ENCODE assay signal across 1 cellular context in the genomic region with DNA sequence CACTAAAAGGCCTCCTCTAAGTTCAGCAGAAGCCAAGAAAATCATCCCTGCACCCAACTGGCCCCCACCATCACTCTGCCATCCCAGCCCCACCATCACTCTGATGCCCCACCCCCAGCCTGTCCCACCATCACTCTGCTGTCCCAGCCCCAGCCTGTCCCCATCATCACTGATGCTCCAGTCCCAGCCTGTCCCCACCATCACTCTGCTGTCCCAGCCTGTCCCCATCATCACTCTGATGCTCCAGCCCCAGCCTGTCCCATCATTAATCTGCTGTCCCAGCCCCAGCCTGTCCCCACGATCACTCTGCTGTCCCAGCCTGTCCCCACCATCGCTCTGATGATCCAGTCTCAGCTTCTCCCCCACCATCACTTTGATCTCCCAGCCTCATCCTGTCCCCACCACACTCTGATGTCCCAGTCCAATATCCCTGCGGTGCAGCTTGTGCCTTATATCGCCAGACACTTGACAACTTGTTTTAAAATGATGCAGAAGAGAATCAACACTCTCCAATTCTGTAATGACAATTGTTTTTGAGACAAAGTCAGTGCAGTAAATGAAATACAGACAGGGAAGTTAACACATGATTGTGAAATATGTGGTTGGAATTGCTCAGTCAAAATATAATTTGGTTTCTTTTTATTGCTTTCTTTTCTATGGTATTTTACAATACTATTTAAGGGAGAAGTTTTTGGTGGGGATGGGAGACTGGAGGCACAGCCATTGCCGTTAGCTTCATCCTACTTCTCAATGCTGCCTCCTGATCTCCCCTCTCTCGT.
TF ChIP-seq lines count a peak whose summit lies in the region.

No MANE protein-coding gene starts in this region.

TF ChIP-seq in K562, 482 proteins besides CTCF, POLR2A, EP300 and RAD21 (continued from another document):
- TF ChIP-seq, protein P1, sequence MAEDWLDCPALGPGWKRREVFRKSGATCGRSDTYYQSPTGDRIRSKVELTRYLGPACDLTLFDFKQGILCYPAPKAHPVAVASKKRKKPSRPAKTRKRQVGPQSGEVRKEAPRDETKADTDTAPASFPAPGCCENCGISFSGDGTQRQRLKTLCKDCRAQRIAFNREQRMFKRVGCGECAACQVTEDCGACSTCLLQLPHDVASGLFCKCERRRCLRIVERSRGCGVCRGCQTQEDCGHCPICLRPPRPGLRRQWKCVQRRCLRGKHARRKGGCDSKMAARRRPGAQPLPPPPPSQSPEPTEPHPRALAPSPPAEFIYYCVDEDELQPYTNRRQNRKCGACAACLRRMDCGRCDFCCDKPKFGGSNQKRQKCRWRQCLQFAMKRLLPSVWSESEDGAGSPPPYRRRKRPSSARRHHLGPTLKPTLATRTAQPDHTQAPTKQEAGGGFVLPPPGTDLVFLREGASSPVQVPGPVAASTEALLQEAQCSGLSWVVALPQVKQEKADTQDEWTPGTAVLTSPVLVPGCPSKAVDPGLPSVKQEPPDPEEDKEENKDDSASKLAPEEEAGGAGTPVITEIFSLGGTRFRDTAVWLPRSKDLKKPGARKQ (CRISPR knock-in tag; IDR thresholded peaks at IDR 0.05), result no peak
- TF ChIP-seq, protein P2, sequence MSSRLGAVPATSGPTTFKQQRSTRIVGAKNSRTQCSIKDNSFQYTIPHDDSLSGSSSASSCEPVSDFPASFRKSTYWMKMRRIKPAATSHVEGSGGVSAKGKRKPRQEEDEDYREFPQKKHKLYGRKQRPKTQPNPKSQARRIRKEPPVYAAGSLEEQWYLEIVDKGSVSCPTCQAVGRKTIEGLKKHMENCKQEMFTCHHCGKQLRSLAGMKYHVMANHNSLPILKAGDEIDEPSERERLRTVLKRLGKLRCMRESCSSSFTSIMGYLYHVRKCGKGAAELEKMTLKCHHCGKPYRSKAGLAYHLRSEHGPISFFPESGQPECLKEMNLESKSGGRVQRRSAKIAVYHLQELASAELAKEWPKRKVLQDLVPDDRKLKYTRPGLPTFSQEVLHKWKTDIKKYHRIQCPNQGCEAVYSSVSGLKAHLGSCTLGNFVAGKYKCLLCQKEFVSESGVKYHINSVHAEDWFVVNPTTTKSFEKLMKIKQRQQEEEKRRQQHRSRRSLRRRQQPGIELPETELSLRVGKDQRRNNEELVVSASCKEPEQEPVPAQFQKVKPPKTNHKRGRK (tag; IDR thresholded peaks at IDR 0.05), result no peak
- no peak for TF ChIP-seq ZNF431 (CRISPR knock-in tag; IDR thresholded peaks at IDR 0.05)
- TF ChIP-seq CEBPB (tag; IDR thresholded peaks at IDR 0.05), result peak; percentile 94
- TF ChIP-seq TRIM24 (IDR thresholded peaks at IDR 0.05), result 0 out of 4 replicates have a peak, but pooled peaks of 1 of the 2 experiments have one; percentile 51
- TF ChIP-seq ATF1 (CRISPR knock-in tag; IDR thresholded peaks at IDR 0.05), result no peak
- TF ChIP-seq ATF1 (tag; IDR thresholded peaks at IDR 0.05), result no peak
- TF ChIP-seq TBP (optimal IDR thresholded peaks at IDR 0.05; ENCODE audit: low read depth, low read length), result no peak
- peak; percentile 85 for TF ChIP-seq CEBPG (CRISPR knock-in tag; IDR thresholded peaks at IDR 0.05)
- peak; percentile 77 to 94 for TF ChIP-seq CEBPG (tag; conservative IDR thresholded peaks at IDR 0.05 in 1 of 2, IDR thresholded peaks at IDR 0.05 in 1 of 2)
TF ChIP-seq in K562: peak in this region for 4.
